29 cellular contexts compared by ENCODE assay signal in genomic region chr3:180776433-180776832, GRCh38.
"Had no signal": no experiment of that assay in that cellular context is flagged by ENCODE, and none has a peak within 500 bp of the region (broad histone marks: within the 10 kb centered on the region; RNA-seq: fewer than 3 reads in every experiment).

No MANE protein-coding gene starts in this region.

- H3K9ac ChIP-seq: neural progenitor cell, parathyroid adenoma had no signal

- H3K27me3 ChIP-seq: neural progenitor cell, ovary, right lobe of liver, sigmoid colon, suprapubic skin, testis, tibial artery, transverse colon, upper lobe of right lung, uterus had no signal

- H3K4me3 ChIP-seq: neural progenitor cell, ovary, psoas muscle, right lobe of liver, sigmoid colon, suprapubic skin, testis, tibial artery, transverse colon, upper lobe of right lung, uterus had no signal

- H3K4me1 ChIP-seq: neural progenitor cell, parathyroid adenoma, psoas muscle, right lobe of liver, sigmoid colon, suprapubic skin, testis, tibial artery, transverse colon, upper lobe of right lung, uterus had no signal

- H3K79me2 ChIP-seq: parathyroid adenoma had no signal

- H3K9me3 ChIP-seq: psoas muscle, right lobe of liver, testis, uterus had no signal

- H3K4me2 ChIP-seq: neural progenitor cell had no signal

- ATAC-seq: natural killer cell; psoas muscle; right cardiac atrium; right lobe of liver; stimulated activated memory B cell treated with anti-CD40 and anti-IgM and Interleukin-4, amounts not matched to agents 10 μg/mL and 1 μg/mL and 100 μg/mL, for 72 hours; stimulated activated naive CD8-positive, alpha-beta T cell treated with anti-CD3 and anti-CD28 coated beads, Interleukin-15, amount 100 ng/mL, for 72 hours; stimulated activated naive CD8-positive, alpha-beta T cell treated with anti-CD3 and anti-CD28 coated beads, Interleukin-15, Interleukin-2, amounts not matched to agents 100 U/mL and 50 U/mL, for 24 hours; upper lobe of right lung had no signal

- H3K4me1 Mint-ChIP-seq: natural killer cell; nephron; neural progenitor cell; stimulated activated memory B cell treated with anti-CD40 and anti-IgM and Interleukin-4, amounts not matched to agents 10 μg/mL and 1 μg/mL and 100 μg/mL, for 72 hours; stimulated activated naive CD8-positive, alpha-beta T cell treated with anti-CD3 and anti-CD28 coated beads, Interleukin-15, amount 100 ng/mL, for 72 hours had no signal

- FAIRE-seq: small intestine had no signal

- H3K36me3 ChIP-seq: ovary, right lobe of liver, sigmoid colon, transverse colon, upper lobe of right lung, uterus had no signal

- H3K4me3 Mint-ChIP-seq: natural killer cell; nephron; neural progenitor cell; stimulated activated memory B cell treated with anti-CD40 and anti-IgM and Interleukin-4, amounts not matched to agents 10 μg/mL and 1 μg/mL and 100 μg/mL, for 72 hours; stimulated activated naive CD8-positive, alpha-beta T cell treated with anti-CD3 and anti-CD28 coated beads, Interleukin-15, amount 100 ng/mL, for 72 hours; type B pancreatic cell had no signal

- H3K27ac Mint-ChIP-seq: natural killer cell; nephron; neural progenitor cell; progenitor cell of endocrine pancreas; stimulated activated memory B cell treated with anti-CD40 and anti-IgM and Interleukin-4, amounts not matched to agents 10 μg/mL and 1 μg/mL and 100 μg/mL, for 72 hours; stimulated activated naive CD8-positive, alpha-beta T cell treated with anti-CD3 and anti-CD28 coated beads, Interleukin-15, amount 100 ng/mL, for 72 hours; type B pancreatic cell had no signal

- H3K27ac ChIP-seq: neural progenitor cell, ovary, parathyroid adenoma, psoas muscle, right lobe of liver, sigmoid colon, suprapubic skin, testis, tibial artery, transverse colon, upper lobe of right lung, uterus had no signal

- H3K27me3 Mint-ChIP-seq: progenitor cell of endocrine pancreas; stimulated activated memory B cell treated with anti-CD40 and anti-IgM and Interleukin-4, amounts not matched to agents 10 μg/mL and 1 μg/mL and 100 μg/mL, for 72 hours; stimulated activated naive CD8-positive, alpha-beta T cell treated with anti-CD3 and anti-CD28 coated beads, Interleukin-15, amount 100 ng/mL, for 72 hours; type B pancreatic cell had no signal

- H2AFZ ChIP-seq: neural progenitor cell, parathyroid adenoma had no signal

- H3K36me3 Mint-ChIP-seq: stimulated activated memory B cell treated with anti-CD40 and anti-IgM and Interleukin-4, amounts not matched to agents 10 μg/mL and 1 μg/mL and 100 μg/mL, for 72 hours; type B pancreatic cell had no signal

- DNase-seq: natural killer cell; occipital lobe; ovary; psoas muscle; right cardiac atrium; right lobe of liver; sigmoid colon; small intestine; stimulated activated CD4-positive, alpha-beta T cell treated with anti-CD3 and anti-CD28 coated beads, Interleukin-15, amount 100 ng/mL, for 24 hours; stimulated activated CD4-positive, alpha-beta T cell treated with anti-CD3 and anti-CD28 coated beads, Interleukin-2, amount 100 ng/mL, for 24 hours; stimulated activated CD4-positive, alpha-beta T cell treated with anti-CD3 and anti-CD28 coated beads, Interleukin-4, amount 100 ng/mL, for 1 hour; stimulated activated CD4-positive, alpha-beta T cell treated with anti-CD3 and anti-CD28 coated beads, Interleukin-4, amount 100 ng/mL, for 4 hours; stimulated activated CD8-positive, alpha-beta memory T cell treated with anti-CD3 and anti-CD28 coated beads, Interleukin-4, amount 100 ng/mL, for 48 hours; stimulated activated naive CD4-positive, alpha-beta T cell; stimulated activated naive CD8-positive, alpha-beta T cell treated with anti-CD3 and anti-CD28 coated beads, Interleukin-15, amount 100 ng/mL, for 72 hours; stimulated activated naive CD8-positive, alpha-beta T cell treated with anti-CD3 and anti-CD28 coated beads, Interleukin-15, Interleukin-2, amounts not matched to agents 100 U/mL and 50 U/mL, for 24 hours; substantia nigra; testis; tibial artery; transverse colon; upper lobe of right lung; uterus had no signal
